Comparison of ENCODE assay signal across 24 cellular contexts in the genomic region with DNA sequence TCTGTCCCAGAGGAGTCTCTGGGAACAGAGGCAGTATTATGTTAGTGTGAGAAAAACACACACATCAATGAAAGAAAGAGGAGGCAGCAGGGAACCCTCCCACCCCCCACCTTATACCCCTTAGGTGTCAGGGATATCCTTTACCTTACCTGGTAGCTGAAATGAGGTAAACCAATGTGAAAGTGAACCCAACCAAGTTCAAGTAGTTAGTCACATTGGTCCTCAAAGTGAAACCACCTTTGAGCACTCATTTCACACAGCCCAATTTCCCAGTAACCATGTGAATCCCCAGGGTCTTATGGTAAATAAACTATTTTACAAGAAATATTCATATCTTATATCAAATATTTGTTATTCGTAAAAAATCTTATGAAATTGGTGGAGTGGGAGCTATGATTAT.
A peak's percentile ranks its signal among the peaks of the same experiment; 100 is the strongest.
DNase-seq lines count a peak whose midpoint lies in the region; ATAC-seq lines count a peak whose summit lies in the region.
"Had no signal": no experiment of that assay in that cellular context is flagged by ENCODE, and none has a peak within 500 bp of the region (broad histone marks: within the 10 kb centered on the region; RNA-seq: fewer than 3 reads in every experiment).

No MANE protein-coding gene starts in this region.

- H3K4me3 Mint-ChIP-seq in activated T-helper 17 cell treated with anti-CD3 and anti-CD28 coated beads, Interleukin-2, amount 50 U/mL, for 72 hours = no peak overlapping the region
- no peak overlapping the region for H3K4me3 Mint-ChIP-seq in immature natural killer cell
- H3K4me3 Mint-ChIP-seq: activated CD4-positive, alpha-beta T cell treated with anti-CD3 and anti-CD28 coated beads, Interleukin-2, amount 10 ng/mL, durations not matched to agents 7 days and 5 days; T-helper 2 cell treated with Interferon-gamma antibody and Interleukin-4, amounts not matched to agents 5 μg/mL and 100 μg/mL, for 36 hours had no signal

- no peak for DNase-seq in stimulated activated CD4-positive, alpha-beta T cell treated with anti-CD3 and anti-CD28 coated beads, Interleukin-2, amount 100 ng/mL, for 24 hours
- no peak for DNase-seq in C1 segment of cervical spinal cord (lab: John Stamatoyannopoulos, UW)
- DNase-seq in immature natural killer cell = no peak
- DNase-seq: activated CD4-positive, alpha-beta T cell treated with anti-CD3 and anti-CD28 coated beads, Interleukin-2, amount 10 ng/mL, durations not matched to agents 7 days and 5 days; activated CD8-positive, alpha-beta memory T cell treated with anti-CD3 and anti-CD28 coated beads, Interleukin-2, amount 50 U/mL, for 4 hours; activated effector memory CD4-positive, alpha-beta T cell treated with anti-CD3 and anti-CD28 coated beads, Interleukin-2, amount 50 U/mL, for 16 hours; adrenal gland; colonic mucosa; hypothalamus; islet precursor cell; lower lobe of right lung; mucosa of descending colon; NCI-H1092 treated with DMSO at 0.1 percent for 48 hours; NCI-H1930; NCI-H2227 treated with DMSO at 0.1 percent for 48 hours; posterior cingulate gyrus; sigmoid colon; testis; WERI-Rb-1 had no signal

- H3K9me3 Mint-ChIP-seq in activated T-helper 17 cell treated with anti-CD3 and anti-CD28 coated beads, Interleukin-2, amount 50 U/mL, for 72 hours = no peaks in the 10 kb centered on the region
- H3K9me3 Mint-ChIP-seq in immature natural killer cell = peaks cover 5 to 28% (median 13%) of the 10 kb centered on the region in 6 donors

- no peaks in the 10 kb centered on the region for H3K4me1 Mint-ChIP-seq in activated T-helper 17 cell treated with anti-CD3 and anti-CD28 coated beads, Interleukin-2, amount 50 U/mL, for 72 hours
- peaks cover 0 to 6% of the 10 kb centered on the region in 2 donors for H3K4me1 Mint-ChIP-seq in immature natural killer cell

- no peaks in the 10 kb centered on the region for H3K36me3 Mint-ChIP-seq in activated T-helper 17 cell treated with anti-CD3 and anti-CD28 coated beads, Interleukin-2, amount 50 U/mL, for 72 hours (ENCODE audit: low read depth)
- H3K36me3 Mint-ChIP-seq in immature natural killer cell = peaks cover 0 to 4% (median 4%) of the 10 kb centered on the region in 3 donors

- peak; percentile 65 for ATAC-seq in GM18870 (IDR thresholded peaks at IDR 0.05; ENCODE audit: unreplicated experiment)
- ATAC-seq in GM21619 (IDR thresholded peaks at IDR 0.05; ENCODE audit: unreplicated experiment) = peak; percentile 71
- peak; percentile 52 for ATAC-seq in HG03108 (IDR thresholded peaks at IDR 0.05; ENCODE audit: unreplicated experiment)
- peak; percentile 32 for ATAC-seq in activated T-helper 17 cell treated with anti-CD3 and anti-CD28 coated beads, Interleukin-2, amount 50 U/mL, for 72 hours (replicated peaks)
- ATAC-seq: lower lobe of right lung, mucosa of descending colon had no signal

- no peak overlapping the region for H3K27ac Mint-ChIP-seq in activated T-helper 17 cell treated with anti-CD3 and anti-CD28 coated beads, Interleukin-2, amount 50 U/mL, for 72 hours
- no peak overlapping the region for H3K27ac Mint-ChIP-seq in immature natural killer cell
- H3K27ac Mint-ChIP-seq: activated CD4-positive, alpha-beta T cell treated with anti-CD3 and anti-CD28 coated beads, Interleukin-2, amount 10 ng/mL, durations not matched to agents 7 days and 5 days; T-helper 2 cell treated with Interferon-gamma antibody and Interleukin-4, amounts not matched to agents 5 μg/mL and 100 μg/mL, for 36 hours had no signal

- H3K27me3 Mint-ChIP-seq in activated T-helper 17 cell treated with anti-CD3 and anti-CD28 coated beads, Interleukin-2, amount 50 U/mL, for 72 hours = no peaks in the 10 kb centered on the region
- peaks cover 0 to 3% (median 1%) of the 10 kb centered on the region in 3 donors for H3K27me3 Mint-ChIP-seq in immature natural killer cell (ENCODE audit: low read depth in 3 of 3)
